Comparison of ENCODE assay signal across 1 cellular context in the genomic region with DNA sequence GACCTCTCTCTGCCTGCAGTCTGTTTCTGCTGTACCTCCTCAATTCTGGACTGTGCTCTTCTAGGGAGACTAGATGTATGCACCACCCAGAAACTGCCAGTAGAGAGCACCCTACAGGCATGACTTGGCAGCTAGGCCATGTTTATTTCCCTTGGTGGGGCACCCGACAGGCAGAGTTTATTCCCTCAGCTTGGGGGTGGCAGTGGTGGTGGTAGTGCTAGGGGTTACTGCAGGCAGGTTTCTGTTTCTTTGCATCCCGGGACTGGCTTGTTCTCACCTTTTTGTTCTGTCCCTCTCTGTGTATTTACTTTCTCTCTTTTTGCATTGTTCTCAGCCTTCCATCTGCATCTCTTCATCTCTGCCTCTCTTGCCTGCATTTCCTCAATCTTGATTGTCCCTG.
TF ChIP-seq lines count a peak whose summit lies in the region.

No MANE protein-coding gene starts in this region.

TF ChIP-seq in HCT116, 20 proteins besides CTCF, POLR2A, EP300 and RAD21:
- TF ChIP-seq SRF (IDR thresholded peaks at IDR 0.05; ENCODE audit: low read depth), result no peak
- no peak for TF ChIP-seq EGR1 (IDR thresholded peaks at IDR 0.05; ENCODE audit: low read depth)
- no peak for TF ChIP-seq ZFX (IDR thresholded peaks at IDR 0.05)
- TF ChIP-seq FOSL1 (IDR thresholded peaks at IDR 0.05; ENCODE audit: low read depth), result no peak
- TF ChIP-seq EZH2phosphoT487 (IDR thresholded peaks at IDR 0.05; ENCODE audit: borderline replicate concordance), result no peak
- no peak for TF ChIP-seq EZH2 (IDR thresholded peaks at IDR 0.05)
- TF ChIP-seq CBX3 (IDR thresholded peaks at IDR 0.05; ENCODE audit: low read depth), result no peak
- TF ChIP-seq CEBPB (IDR thresholded peaks at IDR 0.05; ENCODE audit: low read depth), result no peak
- TF ChIP-seq, protein P1, sequence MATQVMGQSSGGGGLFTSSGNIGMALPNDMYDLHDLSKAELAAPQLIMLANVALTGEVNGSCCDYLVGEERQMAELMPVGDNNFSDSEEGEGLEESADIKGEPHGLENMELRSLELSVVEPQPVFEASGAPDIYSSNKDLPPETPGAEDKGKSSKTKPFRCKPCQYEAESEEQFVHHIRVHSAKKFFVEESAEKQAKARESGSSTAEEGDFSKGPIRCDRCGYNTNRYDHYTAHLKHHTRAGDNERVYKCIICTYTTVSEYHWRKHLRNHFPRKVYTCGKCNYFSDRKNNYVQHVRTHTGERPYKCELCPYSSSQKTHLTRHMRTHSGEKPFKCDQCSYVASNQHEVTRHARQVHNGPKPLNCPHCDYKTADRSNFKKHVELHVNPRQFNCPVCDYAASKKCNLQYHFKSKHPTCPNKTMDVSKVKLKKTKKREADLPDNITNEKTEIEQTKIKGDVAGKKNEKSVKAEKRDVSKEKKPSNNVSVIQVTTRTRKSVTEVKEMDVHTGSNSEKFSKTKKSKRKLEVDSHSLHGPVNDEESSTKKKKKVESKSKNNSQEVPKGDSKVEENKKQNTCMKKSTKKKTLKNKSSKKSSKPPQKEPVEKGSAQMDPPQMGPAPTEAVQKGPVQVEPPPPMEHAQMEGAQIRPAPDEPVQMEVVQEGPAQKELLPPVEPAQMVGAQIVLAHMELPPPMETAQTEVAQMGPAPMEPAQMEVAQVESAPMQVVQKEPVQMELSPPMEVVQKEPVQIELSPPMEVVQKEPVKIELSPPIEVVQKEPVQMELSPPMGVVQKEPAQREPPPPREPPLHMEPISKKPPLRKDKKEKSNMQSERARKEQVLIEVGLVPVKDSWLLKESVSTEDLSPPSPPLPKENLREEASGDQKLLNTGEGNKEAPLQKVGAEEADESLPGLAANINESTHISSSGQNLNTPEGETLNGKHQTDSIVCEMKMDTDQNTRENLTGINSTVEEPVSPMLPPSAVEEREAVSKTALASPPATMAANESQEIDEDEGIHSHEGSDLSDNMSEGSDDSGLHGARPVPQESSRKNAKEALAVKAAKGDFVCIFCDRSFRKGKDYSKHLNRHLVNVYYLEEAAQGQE (IDR thresholded peaks at IDR 0.05; ENCODE audit: low read depth), result no peak
- no peak for TF ChIP-seq SP1 (IDR thresholded peaks at IDR 0.05; ENCODE audit: low read depth)
- no peak for TF ChIP-seq YY1 (IDR thresholded peaks at IDR 0.05; ENCODE audit: extremely low read depth, insufficient replicate concordance, low read depth, low read length)
- TF ChIP-seq, protein P2, sequence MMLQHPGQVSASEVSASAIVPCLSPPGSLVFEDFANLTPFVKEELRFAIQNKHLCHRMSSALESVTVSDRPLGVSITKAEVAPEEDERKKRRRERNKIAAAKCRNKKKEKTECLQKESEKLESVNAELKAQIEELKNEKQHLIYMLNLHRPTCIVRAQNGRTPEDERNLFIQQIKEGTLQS (IDR thresholded peaks at IDR 0.05), result no peak
